In genomic region chr6:3895805-3896204, GRCh38 we compare ENCODE assay signal across 2 cellular contexts.
TF ChIP-seq lines count a peak whose summit lies in the region.

No MANE protein-coding gene starts in this region.

TF ChIP-seq in GM23338, 12 proteins besides CTCF, POLR2A, EP300 and RAD21:
- no peak for TF ChIP-seq ZNF462 (CRISPR knock-in tag; IDR thresholded peaks at IDR 0.05)
- TF ChIP-seq EZH2 (IDR thresholded peaks at IDR 0.05; ENCODE audit: low read depth, unreplicated experiment): no peak
- TF ChIP-seq ETS1 (IDR thresholded peaks at IDR 0.05): no peak
- TF ChIP-seq ZNF331 (CRISPR knock-in tag; IDR thresholded peaks at IDR 0.05; ENCODE audit: low read depth): no peak
- no peak for TF ChIP-seq JUNB (IDR thresholded peaks at IDR 0.05; ENCODE audit: unreplicated experiment)
- no peak for TF ChIP-seq STAT1 (IDR thresholded peaks at IDR 0.05; ENCODE audit: unreplicated experiment)
- no peak for TF ChIP-seq ZNF114 (CRISPR knock-in tag; IDR thresholded peaks at IDR 0.05)
- TF ChIP-seq NANOG (IDR thresholded peaks at IDR 0.05; ENCODE audit: borderline replicate concordance): no peak
- no peak for TF ChIP-seq POLR2AphosphoS5 (IDR thresholded peaks at IDR 0.05; ENCODE audit: low read depth)

TF ChIP-seq in HepG2, 621 proteins besides CTCF, POLR2A, EP300 and RAD21 (continued from another document):
- no peak for TF ChIP-seq ZNF597 (CRISPR knock-in tag; IDR thresholded peaks at IDR 0.05)
- TF ChIP-seq EZH2 (conservative IDR thresholded peaks at IDR 0.05; ENCODE audit: low read depth, low read length): no peak
- TF ChIP-seq FOXA1 (IDR thresholded peaks at IDR 0.05): no peak
- TF ChIP-seq FOXA1 (CRISPR knock-in tag; IDR thresholded peaks at IDR 0.05): 0 out of 2 replicates have a peak, but pooled peaks have one; percentile 5
- no peak for TF ChIP-seq ZFP41 (CRISPR knock-in tag; IDR thresholded peaks at IDR 0.05; ENCODE audit: borderline replicate concordance)
